9 cellular contexts compared by ENCODE assay signal in genomic region chr1:94713472-94714141, GRCh38.
DNase-seq lines count a peak whose midpoint lies in the region; ATAC-seq lines count a peak whose summit lies in the region.
"Had no signal": no experiment of that assay in that cellular context is flagged by ENCODE, and none has a peak within 500 bp of the region (broad histone marks: within the 10 kb centered on the region; RNA-seq: fewer than 3 reads in every experiment).

No MANE protein-coding gene starts in this region.

- no peaks in the 10 kb centered on the region for H3K27me3 ChIP-seq in HUES48 (ENCODE audit: control insufficient read depth, insufficient read depth, low read length)
- no peaks in the 10 kb centered on the region for H3K27me3 ChIP-seq in iPS-20b (ENCODE audit: insufficient read depth, low read length)

- peak overlapping the region; percentile 66 for H3K27ac ChIP-seq in HUES48 (ENCODE audit: low read depth, low read length)
- no peak overlapping the region for H3K27ac ChIP-seq in iPS-20b (ENCODE audit: low read length)
- H3K27ac ChIP-seq in substantia nigra (ENCODE audit: low read depth, low read length, poor library complexity, severe bottlenecking), result no peak overlapping the region

- no peak overlapping the region for H3K4me3 Mint-ChIP-seq in activated T-helper 17 cell treated with anti-CD3 and anti-CD28 coated beads, Interleukin-2, amount 50 U/mL, for 72 hours
- H3K4me3 Mint-ChIP-seq: memory B cell had no signal

- H3K4me1 Mint-ChIP-seq in activated T-helper 17 cell treated with anti-CD3 and anti-CD28 coated beads, Interleukin-2, amount 50 U/mL, for 72 hours, result no peaks in the 10 kb centered on the region

- no peak overlapping the region for H3K27ac Mint-ChIP-seq in activated T-helper 17 cell treated with anti-CD3 and anti-CD28 coated beads, Interleukin-2, amount 50 U/mL, for 72 hours
- H3K27ac Mint-ChIP-seq: memory B cell had no signal

- DNase-seq in EH (ENCODE audit: low read depth) (peak; percentile 96), substantia nigra (lab: John Stamatoyannopoulos, UW) (peak in 32 of 49 donors; percentile 4 to 61 (median 28)), NCI-H2227 treated with DMSO at 0.1 percent for 48 hours (lab: John Stamatoyannopoulos, UW) (no peak)

- ATAC-seq in GM21576 (IDR thresholded peaks at IDR 0.05; ENCODE audit: unreplicated experiment), result peak; percentile 86
- ATAC-seq in activated T-helper 17 cell treated with anti-CD3 and anti-CD28 coated beads, Interleukin-2, amount 50 U/mL, for 72 hours (replicated peaks), result peak; percentile 62
- ATAC-seq in HG02588 (IDR thresholded peaks at IDR 0.05; ENCODE audit: unreplicated experiment), result no peak

- H3K9me3 ChIP-seq in HUES48 (ENCODE audit: control insufficient read depth, insufficient read depth, low read length) (no peaks in the 10 kb centered on the region), iPS-20b (ENCODE audit: insufficient read depth, low read depth, low read length) (no peaks in the 10 kb centered on the region)

- H3K4me3 ChIP-seq in HUES48 (ENCODE audit: low read depth, low read length) (no peak overlapping the region), iPS-20b (ENCODE audit: low read length) (no peak overlapping the region)

- H3K9ac ChIP-seq in HUES48 (ENCODE audit: low read depth, low read length) (0 out of 2 replicates have a peak overlapping the region, but pooled peaks have one; percentile 0), iPS-20b (ENCODE audit: low read depth, low read length) (peak overlapping the region; percentile 47; the same call in 1 of the 2 replicates)

- no peaks in the 10 kb centered on the region for H3K9me3 Mint-ChIP-seq in activated T-helper 17 cell treated with anti-CD3 and anti-CD28 coated beads, Interleukin-2, amount 50 U/mL, for 72 hours
- H3K9me3 Mint-ChIP-seq: memory B cell had no signal

- H3K36me3 ChIP-seq in HUES48 (ENCODE audit: control insufficient read depth, insufficient read depth, low read length) (no peaks in the 10 kb centered on the region), iPS-20b (ENCODE audit: insufficient read depth, low read depth, low read length) (no peaks in the 10 kb centered on the region)

- H3K27me3 Mint-ChIP-seq in activated T-helper 17 cell treated with anti-CD3 and anti-CD28 coated beads, Interleukin-2, amount 50 U/mL, for 72 hours, result peaks cover 3% of the 10 kb centered on the region
- H3K27me3 Mint-ChIP-seq: memory B cell had no signal

- H3K4me1 ChIP-seq in HUES48 (ENCODE audit: control insufficient read depth, insufficient read depth, low read length) (peaks cover 14% of the 10 kb centered on the region), iPS-20b (ENCODE audit: insufficient read depth, low read length) (peaks cover 10% of the 10 kb centered on the region; the same call in 1 of the 2 replicates)

- no peaks in the 10 kb centered on the region for H3K36me3 Mint-ChIP-seq in activated T-helper 17 cell treated with anti-CD3 and anti-CD28 coated beads, Interleukin-2, amount 50 U/mL, for 72 hours (ENCODE audit: low read depth)
- H3K36me3 Mint-ChIP-seq: memory B cell had no signal
